In the genomic region with DNA sequence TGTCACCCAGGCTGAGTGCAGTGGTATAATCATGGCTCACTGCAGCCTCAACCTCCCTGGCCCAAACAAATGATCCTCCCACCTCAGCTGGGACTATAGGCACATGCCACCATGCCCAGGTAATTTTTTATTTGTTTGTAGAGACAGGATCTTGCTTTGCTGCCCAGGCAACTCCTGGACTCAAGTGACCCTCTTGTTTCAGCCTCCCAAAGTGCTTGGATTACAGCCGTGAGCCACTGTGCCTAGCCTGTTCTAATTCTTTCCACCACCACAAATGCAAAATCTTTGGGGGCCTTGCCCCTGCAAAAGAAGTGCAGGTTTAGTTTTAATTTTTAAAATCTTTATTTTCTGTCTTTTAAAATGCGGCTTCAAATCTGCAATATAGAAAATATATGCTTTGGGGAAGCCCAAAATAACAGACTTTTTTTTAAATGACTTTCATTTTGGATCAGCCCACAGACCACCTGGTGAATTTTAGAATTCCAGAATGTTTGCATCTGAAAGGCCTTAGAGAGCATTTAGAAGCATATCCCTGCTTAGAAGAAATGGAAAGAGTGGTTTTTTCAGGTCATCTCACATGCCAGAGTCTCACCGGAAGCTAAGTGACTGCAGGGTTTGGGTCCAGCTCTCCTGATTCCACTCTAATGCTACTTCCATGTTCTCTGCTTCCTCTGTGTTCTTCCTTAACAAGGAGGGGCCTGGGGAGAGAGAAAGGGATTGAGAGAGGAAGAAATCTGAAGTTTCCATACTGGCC, we compare ENCODE assay signal across 30 cellular contexts.
"Had no signal": no experiment of that assay in that cellular context is flagged by ENCODE, and none has a peak within 500 bp of the region (broad histone marks: within the 10 kb centered on the region; RNA-seq: fewer than 3 reads in every experiment).

No MANE protein-coding gene starts in this region.

- H3K4me3 ChIP-seq: coronary artery, dorsolateral prefrontal cortex, left ventricle myocardium inferior, lung, ovary, prostate gland, skin epidermis, stomach, thyroid gland, upper lobe of right lung had no signal

- H3K27ac ChIP-seq: brain microvascular endothelial cell, coronary artery, dorsolateral prefrontal cortex, left ventricle myocardium inferior, ovary, prostate gland, skin epidermis, stomach, thyroid gland, upper lobe of right lung, VCaP had no signal

- H3K4me1 Mint-ChIP-seq: activated naive CD4-positive, alpha-beta T cell treated with anti-CD3 and anti-CD28 coated beads, Interleukin-2, amount 10 ng/mL, durations not matched to agents 7 days and 5 days; activated naive CD8-positive, alpha-beta T cell treated with anti-CD3 and anti-CD28 coated beads, Interleukin-2, amount 10 ng/mL, durations not matched to agents 7 days and 5 days had no signal

- DNase-seq: activated CD4-positive, alpha-beta memory T cell treated with anti-CD3 and anti-CD28 coated beads for 36 hours; activated CD4-positive, alpha-beta T cell treated with anti-CD3 and anti-CD28 coated beads for 48 hours; activated CD8-positive, alpha-beta memory T cell treated with anti-CD3 and anti-CD28 coated beads, Interleukin-2, amount 50 U/mL, for 4 hours; activated effector memory CD4-positive, alpha-beta T cell treated with anti-CD3 and anti-CD28 coated beads, Interleukin-2, amount 50 U/mL, for 16 hours; activated naive CD4-positive, alpha-beta T cell treated with anti-CD3 and anti-CD28 coated beads, Interleukin-2, amount 10 ng/mL, durations not matched to agents 7 days and 5 days; activated naive CD8-positive, alpha-beta T cell treated with anti-CD3 and anti-CD28 coated beads, Interleukin-2, amount 10 ng/mL, durations not matched to agents 7 days and 5 days; activated T-cell treated with anti-CD3 and anti-CD28 coated beads, Interleukin-2, amount 50 U/mL, for 1 hour; brain microvascular endothelial cell; dorsolateral prefrontal cortex; effector memory CD8-positive, alpha-beta T cell; head of caudate nucleus; hippocampal formation; islet precursor cell; left ventricle myocardium inferior; ovary; retina; stimulated activated CD4-positive, alpha-beta T cell treated with anti-CD3 and anti-CD28 coated beads, Interleukin-4, amount 100 ng/mL, for 24 hours; stimulated activated naive B cell treated with anti-CD40 and anti-IgM and Interleukin-4, amounts not matched to agents 10 μg/mL and 1 μg/mL and 100 μg/mL, for 72 hours; stomach; thyroid gland; upper lobe of right lung had no signal

- H3K36me3 Mint-ChIP-seq: activated CD4-positive, alpha-beta memory T cell treated with anti-CD3 and anti-CD28 coated beads for 36 hours; activated naive CD4-positive, alpha-beta T cell treated with anti-CD3 and anti-CD28 coated beads, Interleukin-2, amount 10 ng/mL, durations not matched to agents 7 days and 5 days; activated naive CD8-positive, alpha-beta T cell treated with anti-CD3 and anti-CD28 coated beads, Interleukin-2, amount 10 ng/mL, durations not matched to agents 7 days and 5 days; stimulated activated naive B cell treated with anti-CD40 and anti-IgM and Interleukin-4, amounts not matched to agents 10 μg/mL and 1 μg/mL and 100 μg/mL, for 72 hours had no signal

- H3K9me3 Mint-ChIP-seq: activated CD4-positive, alpha-beta memory T cell treated with anti-CD3 and anti-CD28 coated beads for 36 hours; activated naive CD4-positive, alpha-beta T cell treated with anti-CD3 and anti-CD28 coated beads, Interleukin-2, amount 10 ng/mL, durations not matched to agents 7 days and 5 days; activated naive CD8-positive, alpha-beta T cell treated with anti-CD3 and anti-CD28 coated beads, Interleukin-2, amount 10 ng/mL, durations not matched to agents 7 days and 5 days; activated T-helper 1 cell treated with anti-CD3 and anti-CD28 coated beads, Interleukin-12 subunit alpha, Interleukin-12 subunit beta, Interleukin-2, Interleukin-4 antibody, amounts not matched to agents 30 ng/mL and 10 ng/mL and 1 ng/mL, durations not matched to agents 14 hours and 24 hours and 36 hours; effector memory CD8-positive, alpha-beta T cell; nephron; stimulated activated naive B cell treated with anti-CD40 and anti-IgM and Interleukin-4, amounts not matched to agents 10 μg/mL and 1 μg/mL and 100 μg/mL, for 72 hours had no signal

- H3K27me3 ChIP-seq: brain microvascular endothelial cell, dorsolateral prefrontal cortex, ovary, stomach, thyroid gland, upper lobe of right lung had no signal

- H3K27ac Mint-ChIP-seq: activated CD4-positive, alpha-beta memory T cell treated with anti-CD3 and anti-CD28 coated beads for 36 hours; activated naive CD4-positive, alpha-beta T cell treated with anti-CD3 and anti-CD28 coated beads, Interleukin-2, amount 10 ng/mL, durations not matched to agents 7 days and 5 days; activated naive CD8-positive, alpha-beta T cell treated with anti-CD3 and anti-CD28 coated beads, Interleukin-2, amount 10 ng/mL, durations not matched to agents 7 days and 5 days; activated T-helper 1 cell treated with anti-CD3 and anti-CD28 coated beads, Interleukin-12 subunit alpha, Interleukin-12 subunit beta, Interleukin-2, Interleukin-4 antibody, amounts not matched to agents 30 ng/mL and 10 ng/mL and 1 ng/mL, durations not matched to agents 14 hours and 24 hours and 36 hours; effector memory CD8-positive, alpha-beta T cell; nephron; stimulated activated naive B cell treated with anti-CD40 and anti-IgM and Interleukin-4, amounts not matched to agents 10 μg/mL and 1 μg/mL and 100 μg/mL, for 72 hours had no signal

- H3K4me3 Mint-ChIP-seq: activated CD4-positive, alpha-beta memory T cell treated with anti-CD3 and anti-CD28 coated beads for 36 hours; activated naive CD4-positive, alpha-beta T cell treated with anti-CD3 and anti-CD28 coated beads, Interleukin-2, amount 10 ng/mL, durations not matched to agents 7 days and 5 days; activated naive CD8-positive, alpha-beta T cell treated with anti-CD3 and anti-CD28 coated beads, Interleukin-2, amount 10 ng/mL, durations not matched to agents 7 days and 5 days; activated T-helper 1 cell treated with anti-CD3 and anti-CD28 coated beads, Interleukin-12 subunit alpha, Interleukin-12 subunit beta, Interleukin-2, Interleukin-4 antibody, amounts not matched to agents 30 ng/mL and 10 ng/mL and 1 ng/mL, durations not matched to agents 14 hours and 24 hours and 36 hours; effector memory CD8-positive, alpha-beta T cell; nephron; stimulated activated naive B cell treated with anti-CD40 and anti-IgM and Interleukin-4, amounts not matched to agents 10 μg/mL and 1 μg/mL and 100 μg/mL, for 72 hours had no signal

- H3K4me1 ChIP-seq: prostate gland, stomach, thyroid gland, upper lobe of right lung had no signal

- H3K9me3 ChIP-seq: left ventricle myocardium inferior, ovary, prostate gland, stomach, thyroid gland, upper lobe of right lung had no signal

- H3K36me3 ChIP-seq: brain microvascular endothelial cell, left ventricle myocardium inferior, ovary, prostate gland, stomach, thyroid gland, upper lobe of right lung had no signal

- ATAC-seq: activated CD4-positive, CD25-positive, alpha-beta regulatory T cell treated with anti-CD3 and anti-CD28 coated beads, Interleukin-2, amount 50 U/mL, for 24 hours; effector memory CD8-positive, alpha-beta T cell; sciatic nerve; stimulated activated naive B cell treated with anti-CD40 and anti-IgM and Interleukin-4, amounts not matched to agents 10 μg/mL and 1 μg/mL and 100 μg/mL, for 72 hours had no signal
